ENCODE assay signal across 8 cellular contexts in genomic region chr14:91228112-91229004, GRCh38. TPM values are rescaled to one million over a fixed set of nuclear protein-coding genes. Genes with fewer than 3 reads are reported as not detected.
A peak's percentile ranks its signal among the peaks of the same experiment; 100 is the strongest.
DNase-seq lines count a peak whose midpoint lies in the region; ATAC-seq and TF ChIP-seq lines count a peak whose summit lies in the region.

No MANE protein-coding gene starts in this region.

- H3K27me3 Mint-ChIP-seq in mesothelial cell of epicardium (ENCODE audit: low read depth) = no peaks in the 10 kb centered on the region

- no peaks in the 10 kb centered on the region for H3K27me3 ChIP-seq in WERI-Rb-1 (ENCODE audit: insufficient read depth, low read depth, severe bottlenecking)

- peaks cover 17% of the 10 kb centered on the region for H3K9me3 Mint-ChIP-seq in mesothelial cell of epicardium

- H3K9me3 ChIP-seq in WERI-Rb-1 (ENCODE audit: severe bottlenecking) = peaks cover 6% of the 10 kb centered on the region

- ATAC-seq in GM19043 (IDR thresholded peaks at IDR 0.05; ENCODE audit: low read depth, unreplicated experiment) (peak; percentile 80), HG03095 (IDR thresholded peaks at IDR 0.05; ENCODE audit: unreplicated experiment) (peak; percentile 83)

- H3K27ac Mint-ChIP-seq in mesothelial cell of epicardium = no peak overlapping the region

- H3K36me3 ChIP-seq in WERI-Rb-1 = no peaks in the 10 kb centered on the region

- H3K4me3 Mint-ChIP-seq in mesothelial cell of epicardium = no peak overlapping the region

- peaks cover 27% of the 10 kb centered on the region for H3K36me3 Mint-ChIP-seq in mesothelial cell of epicardium

- no peaks in the 10 kb centered on the region for H3K4me1 Mint-ChIP-seq in mesothelial cell of epicardium

- H3K27ac ChIP-seq in WERI-Rb-1 = no peak overlapping the region

- DNase-seq in activated CD4-positive, alpha-beta T cell treated with anti-CD3 and anti-CD28 coated beads for 1 hour = peak; percentile 56
- DNase-seq in effector CD8-positive, alpha-beta T cell (lab: John Stamatoyannopoulos, UW) = peak; percentile 55
- peak; percentile 86 to 87 for DNase-seq in stimulated activated CD4-positive, alpha-beta T cell treated with anti-CD3 and anti-CD28 coated beads, Interleukin-2, amount 100 ng/mL, for 24 hours
- DNase-seq in WERI-Rb-1 (no peak), mesothelial cell of epicardium (ENCODE audit: low spot score in 2 of 2, unreplicated experiment in 2 of 2) (no peak), cerebellum (ENCODE audit: low spot score) (no peak)

- TF ChIP-seq CTCF in WERI-Rb-1 (IDR thresholded peaks at IDR 0.05; ENCODE audit: low read depth, low read length) = no peak
- TF ChIP-seq CTCF in mesothelial cell of epicardium (IDR thresholded peaks at IDR 0.05; ENCODE audit: unreplicated experiment) = no peak

- no peak overlapping the region for H3K4me3 ChIP-seq in WERI-Rb-1 (ENCODE audit: low read depth, low read length)

RNA-seq across cellular contexts. Expression of gene GPR68, which starts 16.1 kb away (rescaled TPM):
- total RNA-seq in mesothelial cell of epicardium = 0.79 to 1.2 TPM (median 1.1 TPM) in 3 replicates
- total RNA-seq in cerebellum = 5.8 TPM

Comparison
In these comparisons a context has a peak if more than half of its experiments do, and no peak if none do; other contexts are left out.
1. DNase-seq: peak in activated CD4-positive, alpha-beta T cell treated with anti-CD3 and anti-CD28 coated beads for 1 hour (single experiment), effector CD8-positive, alpha-beta T cell (single experiment) and stimulated activated CD4-positive, alpha-beta T cell treated with anti-CD3 and anti-CD28 coated beads, Interleukin-2, amount 100 ng/mL, for 24 hours (2 of 2); none in WERI-Rb-1 (single experiment), mesothelial cell of epicardium (0 of 2) and cerebellum (single experiment).